ENCODE assay signal across 24 cellular contexts in the genomic region with DNA sequence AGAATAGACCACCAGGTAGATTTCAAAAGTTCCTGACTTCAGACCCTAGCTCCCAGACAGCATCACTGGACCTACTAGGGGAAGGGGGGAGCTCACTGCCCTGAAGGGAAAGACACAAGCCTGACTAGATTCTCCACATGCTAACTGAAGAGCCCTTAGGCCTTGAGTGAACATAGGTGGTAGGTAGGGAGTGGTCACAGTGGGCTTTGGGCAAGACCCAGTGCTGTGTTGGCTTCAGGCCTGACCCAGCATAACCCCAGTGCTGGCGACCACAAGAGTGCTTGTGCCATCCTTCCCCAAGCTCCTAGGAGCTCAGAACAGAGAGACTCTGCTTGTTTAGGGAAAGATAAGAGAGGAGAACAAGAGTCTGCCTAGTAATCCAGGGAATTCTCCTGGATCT. TPM values are rescaled to one million over a fixed set of nuclear protein-coding genes. Genes with fewer than 3 reads are reported as not detected.
DNase-seq lines count a peak whose midpoint lies in the region; ATAC-seq and TF ChIP-seq lines count a peak whose summit lies in the region.
"Had no signal": no experiment of that assay in that cellular context is flagged by ENCODE, and none has a peak within 500 bp of the region (broad histone marks: within the 10 kb centered on the region; RNA-seq: fewer than 3 reads in every experiment).

No MANE protein-coding gene starts in this region.

- H3K9me3 ChIP-seq in breast epithelium (no peaks in the 10 kb centered on the region), PC-3 (ENCODE audit: low read length) (no peaks in the 10 kb centered on the region), iPS-20b (ENCODE audit: insufficient read depth, low read depth, low read length) (no peaks in the 10 kb centered on the region)
- H3K9me3 ChIP-seq: ascending aorta, esophagus muscularis mucosa, suprapubic skin had no signal

- ATAC-seq in PC-3 = no peak
- ATAC-seq in stimulated activated effector memory CD8-positive, alpha-beta T cell treated with anti-CD3 and anti-CD28 coated beads, Interleukin-12 subunit alpha, Interleukin-12 subunit beta, amount 100 ng/mL, for 72 hours = peak; percentile 21
- ATAC-seq in GM18519 (IDR thresholded peaks at IDR 0.05; ENCODE audit: low FRiP score, unreplicated experiment) = no peak
- ATAC-seq: activated CD4-positive, CD25-positive, alpha-beta regulatory T cell treated with anti-CD3 and anti-CD28 coated beads, Interleukin-2, amount 50 U/mL, for 24 hours; left ventricle myocardium superior had no signal

- no peak for TF ChIP-seq CTCF in MCF 10A (IDR thresholded peaks at IDR 0.05; ENCODE audit: unreplicated experiment)
- no peak for TF ChIP-seq CTCF in breast epithelium (IDR thresholded peaks at IDR 0.05)
- no peak for TF ChIP-seq CTCF in PC-3 (conservative IDR thresholded peaks at IDR 0.05; ENCODE audit: low read depth, low read length)

- H3K9me2 ChIP-seq in PC-3 (replicated peaks; ENCODE audit: low read length) = no peaks in the 10 kb centered on the region

- peak overlapping the region; percentile 86 for H3K27ac Mint-ChIP-seq in MCF 10A (ENCODE audit: low read depth, unreplicated experiment)
- H3K27ac Mint-ChIP-seq in stimulated activated effector memory CD8-positive, alpha-beta T cell treated with anti-CD3 and anti-CD28 coated beads, Interleukin-12 subunit alpha, Interleukin-12 subunit beta, amount 100 ng/mL, for 72 hours = no peak overlapping the region
- H3K27ac Mint-ChIP-seq: CD4-positive, CD25-positive, alpha-beta regulatory T cell; dendritic cell treated with granulocyte-macrophage colony-stimulating factor and Interleukin-4, amounts not matched to agents 40 ng/mL and 50 ng/mL, for 4 days; mesothelial cell of epicardium had no signal

- TF ChIP-seq POLR2A in breast epithelium (IDR thresholded peaks at IDR 0.05) = no peak

- H3K9ac ChIP-seq in PC-3 (ENCODE audit: low read length) (no peak overlapping the region), iPS-20b (ENCODE audit: low read depth, low read length) (no peak overlapping the region; the same call in 1 of the 2 replicates)

- no peaks in the 10 kb centered on the region for H3K27me3 Mint-ChIP-seq in MCF 10A (ENCODE audit: insufficient read depth, unreplicated experiment)
- H3K27me3 Mint-ChIP-seq: dendritic cell treated with granulocyte-macrophage colony-stimulating factor and Interleukin-4, amounts not matched to agents 40 ng/mL and 50 ng/mL, for 4 days had no signal

- no peaks in the 10 kb centered on the region for H3K4me1 ChIP-seq in breast epithelium
- peaks cover 10% of the 10 kb centered on the region for H3K4me1 ChIP-seq in PC-3 (ENCODE audit: insufficient read depth, low read length)
- H3K4me1 ChIP-seq in iPS-20b (ENCODE audit: insufficient read depth, low read length) = peaks cover 13% of the 10 kb centered on the region
- H3K4me1 ChIP-seq: ascending aorta, suprapubic skin had no signal

- H3K79me2 ChIP-seq in PC-3 (ENCODE audit: low read length) = no peaks in the 10 kb centered on the region

- intact Hi-C loops in MCF 10A (cut with micrococcal nuclease) (no loop called here), breast epithelium (cut with DNase I; ENCODE audit: low total_unique reads) (no loop called here), PC-3 (cut with micrococcal nuclease) (no loop called here)

- no TSS peak for BruUV-seq in MCF 10A (replicated peaks; lab: Mats Ljungman, UMichigan)
- BruUV-seq in PC-3 (replicated peaks; lab: Mats Ljungman, UMichigan) = no TSS peak

- POLR2A ChIA-PET in MCF 10A (lab: Yijun Ruan, JAX) = interaction anchor here (0.7 to 0.9 kb wide), 2 partner anchors 50 to 95 kb away, joined by 3 to 4 read pairs; no protein-coding TSS in a partner anchor
- POLR2A ChIA-PET in PC-3 (lab: Charles Lee; ENCODE audit: unreplicated experiment) = interaction anchor here (0.5 kb wide), 1 partner anchor 81 kb away, joined by 3 read pairs; no protein-coding TSS in a partner anchor

- H3K36me3 ChIP-seq in breast epithelium (no peaks in the 10 kb centered on the region), PC-3 (ENCODE audit: low read depth, low read length) (no peaks in the 10 kb centered on the region), iPS-20b (ENCODE audit: insufficient read depth, low read depth, low read length) (no peaks in the 10 kb centered on the region)
- H3K36me3 ChIP-seq: ascending aorta, esophagus muscularis mucosa, suprapubic skin had no signal

- peak overlapping the region; percentile 72; the same call in 1 of the 2 replicates for H2AFZ ChIP-seq in PC-3 (ENCODE audit: low read length)

- H3F3A ChIP-seq in PC-3 (ENCODE audit: low read length, unreplicated experiment) = no peaks in the 10 kb centered on the region

- H3K27me3 ChIP-seq in breast epithelium (no peaks in the 10 kb centered on the region), PC-3 (ENCODE audit: low read length) (no peaks in the 10 kb centered on the region), iPS-20b (ENCODE audit: insufficient read depth, low read length) (no peaks in the 10 kb centered on the region)
- H3K27me3 ChIP-seq: ascending aorta, esophagus muscularis mucosa, suprapubic skin had no signal

- no peak for DNase-seq in MCF 10A (ENCODE audit: unreplicated experiment)
- no peak for DNase-seq in breast epithelium (ENCODE audit: low spot score in 2 of 2)
- DNase-seq in PC-3 = no peak
- no peak for DNase-seq in stimulated activated effector memory CD8-positive, alpha-beta T cell treated with anti-CD3 and anti-CD28 coated beads, Interleukin-12 subunit alpha, Interleukin-12 subunit beta, amount 100 ng/mL, for 72 hours (ENCODE audit: low spot score in 2 of 2)
- no peak for DNase-seq in AG20443 (ENCODE audit: low spot score)
- DNase-seq in GDM1 (lab: John Stamatoyannopoulos, UW) = no peak
- DNase-seq: activated CD4-positive, alpha-beta T cell treated with anti-CD3 and anti-CD28 coated beads, Interleukin-2, amount 50 U/mL, for 4 hours; activated T-cell treated with anti-CD3 and anti-CD28 coated beads, Interleukin-2, amount 50 U/mL, for 48 hours; CD4-positive, CD25-positive, alpha-beta regulatory T cell; DND-41; left ventricle myocardium superior; NCI-H1694; NCI-H510A; stimulated activated naive CD4-positive, alpha-beta T cell; T-helper 1 cell had no signal

- no peaks in the 10 kb centered on the region for H3K36me3 Mint-ChIP-seq in MCF 10A (ENCODE audit: insufficient read depth, unreplicated experiment)
- no peaks in the 10 kb centered on the region for H3K36me3 Mint-ChIP-seq in stimulated activated effector memory CD8-positive, alpha-beta T cell treated with anti-CD3 and anti-CD28 coated beads, Interleukin-12 subunit alpha, Interleukin-12 subunit beta, amount 100 ng/mL, for 72 hours
- H3K36me3 Mint-ChIP-seq: CD4-positive, CD25-positive, alpha-beta regulatory T cell; mesothelial cell of epicardium had no signal

- H3K27ac ChIP-seq in breast epithelium (no peak overlapping the region), PC-3 (ENCODE audit: low read length) (no peak overlapping the region), iPS-20b (ENCODE audit: low read length) (peak overlapping the region; percentile 8)
- H3K27ac ChIP-seq: ascending aorta, esophagus muscularis mucosa, suprapubic skin had no signal

- no peak overlapping the region for H3K4me3 ChIP-seq in breast epithelium
- H3K4me3 ChIP-seq in PC-3 (ENCODE audit: low read length) = no peak overlapping the region
- H3K4me3 ChIP-seq in iPS-20b (ENCODE audit: low read length) = no peak overlapping the region
- H3K4me3 ChIP-seq: ascending aorta, esophagus muscularis mucosa, suprapubic skin had no signal

- H3K4me1 Mint-ChIP-seq in MCF 10A (ENCODE audit: insufficient read depth, unreplicated experiment) = peaks cover 11% of the 10 kb centered on the region
- H3K4me1 Mint-ChIP-seq in stimulated activated effector memory CD8-positive, alpha-beta T cell treated with anti-CD3 and anti-CD28 coated beads, Interleukin-12 subunit alpha, Interleukin-12 subunit beta, amount 100 ng/mL, for 72 hours = no peaks in the 10 kb centered on the region
- H3K4me1 Mint-ChIP-seq: CD4-positive, CD25-positive, alpha-beta regulatory T cell; central memory CD8-positive, alpha-beta T cell had no signal

- H3K9me3 Mint-ChIP-seq in MCF 10A (ENCODE audit: unreplicated experiment) = no peaks in the 10 kb centered on the region
- H3K9me3 Mint-ChIP-seq in stimulated activated effector memory CD8-positive, alpha-beta T cell treated with anti-CD3 and anti-CD28 coated beads, Interleukin-12 subunit alpha, Interleukin-12 subunit beta, amount 100 ng/mL, for 72 hours = peaks cover 2% of the 10 kb centered on the region
- H3K9me3 Mint-ChIP-seq: central memory CD8-positive, alpha-beta T cell had no signal

- no peak overlapping the region for H3K4me2 ChIP-seq in PC-3 (ENCODE audit: low read length)

- CTCF ChIA-PET in MCF 10A (lab: Yijun Ruan, JAX) (interaction anchor here (0.6 to 0.7 kb wide), 2 partner anchors 52 to 467 kb away, joined by 3 read pairs; no protein-coding TSS in a partner anchor), PC-3 (lab: Charles Lee) (no interaction called here)

- H3K4me3 Mint-ChIP-seq in MCF 10A (ENCODE audit: unreplicated experiment) = no peak overlapping the region
- no peak overlapping the region for H3K4me3 Mint-ChIP-seq in stimulated activated effector memory CD8-positive, alpha-beta T cell treated with anti-CD3 and anti-CD28 coated beads, Interleukin-12 subunit alpha, Interleukin-12 subunit beta, amount 100 ng/mL, for 72 hours
- H3K4me3 Mint-ChIP-seq: CD4-positive, CD25-positive, alpha-beta regulatory T cell; central memory CD8-positive, alpha-beta T cell; dendritic cell treated with granulocyte-macrophage colony-stimulating factor and Interleukin-4, amounts not matched to agents 40 ng/mL and 50 ng/mL, for 4 days; mesothelial cell of epicardium had no signal

- no peaks in the 10 kb centered on the region for H4K20me1 ChIP-seq in PC-3 (ENCODE audit: low read length)

RNA-seq across cellular contexts. Expression of a gene that starts 51.1 kb away (rescaled TPM):
- total RNA-seq in MCF 10A (2022) (35.7 and 43.2 TPM in 2 replicates), breast epithelium (10 to 100 TPM; 46.7 to 62.9 (median 50.5) TPM), PC-3 (2014; rRNA removed) (25.0 and 29.0 TPM in 2 replicates)
